23 cellular contexts compared by ENCODE assay signal in genomic region chr2:121478996-121479735, GRCh38. TPM values are rescaled to one million over a fixed set of nuclear protein-coding genes. Genes with fewer than 3 reads are reported as not detected.
DNase-seq lines count a peak whose midpoint lies in the region; ATAC-seq and TF ChIP-seq lines count a peak whose summit lies in the region.
"Had no signal": no experiment of that assay in that cellular context is flagged by ENCODE, and none has a peak within 500 bp of the region (broad histone marks: within the 10 kb centered on the region; RNA-seq: fewer than 3 reads in every experiment).

No MANE protein-coding gene starts in this region.

- peak overlapping the region; percentile 51 for H3K4me3 ChIP-seq in SK-N-MC
- H3K4me3 ChIP-seq in fibroblast of lung (replicated peaks in 1 of 4; ENCODE audit: control extremely low read depth in 1 of 4, insufficient read depth in 1 of 4, low read depth in 3 of 4, low read length in 4 of 4), result no peak overlapping the region
- H3K4me3 ChIP-seq: A549, body of pancreas, heart left ventricle, lung had no signal

- ATAC-seq in sciatic nerve, result peak; percentile 27
- ATAC-seq: activated CD4-positive, alpha-beta T cell treated with anti-CD3 and anti-CD28 coated beads for 36 hours had no signal

- H3K36me3 ChIP-seq in SK-N-MC (ENCODE audit: insufficient read depth, low read length), result no peaks in the 10 kb centered on the region
- no peaks in the 10 kb centered on the region for H3K36me3 ChIP-seq in fibroblast of lung (ENCODE audit: control insufficient read depth, insufficient read depth, low read length)

- TF ChIP-seq CTCF in fibroblast of lung (conservative IDR thresholded peaks at IDR 0.05 in 1 of 2, IDR thresholded peaks at IDR 0.05 in 1 of 2; ENCODE audit: low read depth in 1 of 2, low read length in 2 of 2), result no peak

- no peak overlapping the region for H2AFZ ChIP-seq in fibroblast of lung (ENCODE audit: low read length)

- no peaks in the 10 kb centered on the region for H3K27me3 ChIP-seq in fibroblast of lung (ENCODE audit: control insufficient read depth, insufficient read depth, low read length)
- H3K27me3 ChIP-seq: body of pancreas, heart left ventricle had no signal

- H3K79me2 ChIP-seq in fibroblast of lung (ENCODE audit: control insufficient read depth, insufficient read depth, low read length), result peaks cover 3% of the 10 kb centered on the region

- H3K27ac ChIP-seq in SK-N-MC, result peak overlapping the region; percentile 81
- H3K27ac ChIP-seq in fibroblast of lung (ENCODE audit: insufficient read depth, low read length), result no peak overlapping the region
- H3K27ac ChIP-seq: A549, C4-2B had no signal

- H3K4me1 ChIP-seq in fibroblast of lung (ENCODE audit: control insufficient read depth, extremely low read depth, insufficient read depth, low read length), result peaks cover 7% of the 10 kb centered on the region

- H3K4me3 Mint-ChIP-seq in activated T-cell treated with anti-CD3 and anti-CD28 coated beads, Interleukin-2, amount 50 U/mL, for 24 hours, result no peak overlapping the region
- H3K4me3 Mint-ChIP-seq: activated CD4-positive, alpha-beta T cell treated with anti-CD3 and anti-CD28 coated beads for 36 hours; activated naive CD4-positive, alpha-beta T cell treated with anti-CD3 and anti-CD28 coated beads for 36 hours; naive B cell had no signal

- intact Hi-C loops in sciatic nerve (cut with DNase I), result no loop called here

- peaks cover 38% of the 10 kb centered on the region for H3K36me3 Mint-ChIP-seq in activated T-cell treated with anti-CD3 and anti-CD28 coated beads, Interleukin-2, amount 50 U/mL, for 24 hours (ENCODE audit: low read depth)
- H3K36me3 Mint-ChIP-seq: naive B cell had no signal

- H3K4me1 Mint-ChIP-seq in activated T-cell treated with anti-CD3 and anti-CD28 coated beads, Interleukin-2, amount 50 U/mL, for 24 hours (ENCODE audit: low read depth), result peaks cover 37% of the 10 kb centered on the region

- DNase-seq in activated T-cell treated with anti-CD3 and anti-CD28 coated beads, Interleukin-2, amount 50 U/mL, for 24 hours, result no peak
- DNase-seq in activated T-cell treated with anti-CD3 and anti-CD28 coated beads, Interleukin-2, amount 50 U/mL, for 1 hour, result no peak
- DNase-seq in SK-N-MC (ENCODE audit: low read depth, low spot score) (no peak), fibroblast of lung (ENCODE audit: low read depth in 2 of 2) (peak in 1 of 2 donors; percentile 45), sciatic nerve (ENCODE audit: low spot score) (no peak), HPDE6-E6E7 (ENCODE audit: extremely low spot score) (no peak), DMS79 treated with DMSO at 0.1 percent for 48 hours (lab: John Stamatoyannopoulos, UW) (no peak)
- DNase-seq in stimulated activated CD4-positive, alpha-beta T cell treated with anti-CD3 and anti-CD28 coated beads, Interleukin-4, amount 100 ng/mL, for 4 hours, result no peak
- DNase-seq: activated CD4-positive, alpha-beta T cell treated with anti-CD3 and anti-CD28 coated beads for 36 hours; activated CD8-positive, alpha-beta memory T cell treated with anti-CD3 and anti-CD28 coated beads, Interleukin-2, amount 50 U/mL, for 4 hours; activated naive CD4-positive, alpha-beta T cell treated with anti-CD3 and anti-CD28 coated beads for 36 hours; body of pancreas; DMS153; heart left ventricle; naive B cell; NCI-H1417 treated with DMSO at 0.1 percent for 48 hours; stimulated activated CD4-positive, alpha-beta T cell treated with anti-CD3 and anti-CD28 coated beads, Interleukin-12 subunit alpha, Interleukin-12 subunit beta, amount 100 ng/mL, for 4 hours had no signal

- H3K9me3 ChIP-seq in SK-N-MC (ENCODE audit: low read depth, low read length) (no peaks in the 10 kb centered on the region), fibroblast of lung (ENCODE audit: control insufficient read depth, insufficient read depth, low read depth, low read length) (no peaks in the 10 kb centered on the region)
- H3K9me3 ChIP-seq: A549, body of pancreas, heart left ventricle had no signal

- H3K9ac ChIP-seq in SK-N-MC (ENCODE audit: insufficient read length), result no peak overlapping the region
- no peak overlapping the region for H3K9ac ChIP-seq in fibroblast of lung (ENCODE audit: insufficient read depth, low read length)

- H3K4me2 ChIP-seq in fibroblast of lung (ENCODE audit: extremely low read depth, insufficient read depth, low read length), result peak overlapping the region; percentile 46
- H3K4me2 ChIP-seq: A549 had no signal

- H3K27ac Mint-ChIP-seq in activated T-cell treated with anti-CD3 and anti-CD28 coated beads, Interleukin-2, amount 50 U/mL, for 24 hours, result peak overlapping the region; percentile 72
- H3K27ac Mint-ChIP-seq: activated naive CD4-positive, alpha-beta T cell treated with anti-CD3 and anti-CD28 coated beads for 36 hours had no signal

- no peaks in the 10 kb centered on the region for H3K9me3 Mint-ChIP-seq in activated T-cell treated with anti-CD3 and anti-CD28 coated beads, Interleukin-2, amount 50 U/mL, for 24 hours
- H3K9me3 Mint-ChIP-seq: activated naive CD4-positive, alpha-beta T cell treated with anti-CD3 and anti-CD28 coated beads for 36 hours; naive B cell had no signal

- no peaks in the 10 kb centered on the region for H3K27me3 Mint-ChIP-seq in activated T-cell treated with anti-CD3 and anti-CD28 coated beads, Interleukin-2, amount 50 U/mL, for 24 hours
- H3K27me3 Mint-ChIP-seq: activated CD4-positive, alpha-beta T cell treated with anti-CD3 and anti-CD28 coated beads for 36 hours; naive B cell had no signal

- no peaks in the 10 kb centered on the region for H4K20me1 ChIP-seq in fibroblast of lung (ENCODE audit: control insufficient read depth, extremely low read depth, insufficient read depth, low read length)

RNA-seq across cellular contexts. Expression of gene RNU4ATAC, which starts 51.5 kb away (rescaled TPM):
- total RNA-seq in fibroblast of lung, result under 0.01 TPM in 1 of 2 replicates, not detected in the other
- not detected in 2 replicates for polyA plus RNA-seq in fibroblast of lung
- not detected in 2 replicates for polyA plus RNA-seq in fibroblast of lung (2012)
- under 0.01 TPM in 2 replicates for polyA minus RNA-seq in fibroblast of lung (ENCODE audit: low replicate concordance)
- total RNA-seq in sciatic nerve, result not detected
- total RNA-seq: activated CD4-positive, alpha-beta T cell treated with anti-CD3 and anti-CD28 coated beads for 36 hours; activated naive CD4-positive, alpha-beta T cell treated with anti-CD3 and anti-CD28 coated beads for 36 hours; body of pancreas; heart left ventricle; lung; SK-MEL-5 had no signal
- polyA plus RNA-seq: A549, esophagus, heart left ventricle, lung, thymus had no signal
